ENCODE assay signal across 9 cellular contexts in the genomic region with DNA sequence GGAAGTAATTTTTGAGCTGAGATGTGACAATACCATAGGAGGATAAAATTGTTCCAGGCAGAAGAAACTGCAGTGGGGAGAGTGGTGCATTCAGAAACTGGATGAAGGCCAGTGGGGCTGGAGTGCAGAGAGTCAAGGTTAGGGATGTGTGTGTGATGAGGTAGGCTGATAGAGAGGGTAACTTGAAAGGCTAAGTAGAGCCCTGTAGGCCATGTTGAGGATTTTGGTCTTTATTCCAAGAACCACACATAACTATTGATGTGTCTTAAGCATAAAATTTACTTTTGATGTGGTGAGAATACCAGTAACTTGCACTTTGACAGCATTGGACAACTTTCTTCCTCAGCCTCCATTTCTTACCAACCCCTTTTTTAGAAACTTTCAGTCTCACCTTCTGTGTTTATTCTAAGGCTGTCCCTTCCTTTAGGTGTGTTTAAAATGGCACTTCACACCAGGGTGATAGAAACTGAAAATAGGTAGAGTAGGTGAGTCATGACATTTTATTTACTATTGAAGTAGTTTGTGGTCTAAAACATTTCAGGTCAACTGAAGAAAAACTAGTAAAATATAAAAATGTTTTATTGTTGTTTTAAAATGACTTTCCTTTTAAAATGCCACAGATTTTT. TPM values are rescaled to one million over a fixed set of nuclear protein-coding genes. Genes with fewer than 3 reads are reported as not detected.
DNase-seq lines count a peak whose midpoint lies in the region; ATAC-seq and TF ChIP-seq lines count a peak whose summit lies in the region.
"Had no signal": no experiment of that assay in that cellular context is flagged by ENCODE, and none has a peak within 500 bp of the region (broad histone marks: within the 10 kb centered on the region; RNA-seq: fewer than 3 reads in every experiment).

No MANE protein-coding gene starts in this region.

- H3K36me3 Mint-ChIP-seq in activated naive CD8-positive, alpha-beta T cell treated with anti-CD3 and anti-CD28 coated beads, Interleukin-2, amount 10 ng/mL, durations not matched to agents 7 days and 5 days = peaks cover 6% of the 10 kb centered on the region

- H3K4me3 ChIP-seq in BE2C (ENCODE audit: low read depth, low read length) = no peak overlapping the region

- H3K9me3 ChIP-seq in BE2C = no peaks in the 10 kb centered on the region

- H3K27me3 Mint-ChIP-seq in activated naive CD8-positive, alpha-beta T cell treated with anti-CD3 and anti-CD28 coated beads, Interleukin-2, amount 10 ng/mL, durations not matched to agents 7 days and 5 days = no peaks in the 10 kb centered on the region

- H3K4me3 Mint-ChIP-seq in activated naive CD8-positive, alpha-beta T cell treated with anti-CD3 and anti-CD28 coated beads, Interleukin-2, amount 10 ng/mL, durations not matched to agents 7 days and 5 days = peak overlapping the region; percentile 26

- peak; percentile 96 for ATAC-seq in GM18498 (IDR thresholded peaks at IDR 0.05; ENCODE audit: unreplicated experiment)
- peak; percentile 89 for ATAC-seq in GM19438 (IDR thresholded peaks at IDR 0.05; ENCODE audit: low read depth, unreplicated experiment)
- peak; percentile 96 for ATAC-seq in HG03064 (IDR thresholded peaks at IDR 0.05; ENCODE audit: low read depth, unreplicated experiment)
- ATAC-seq in activated naive CD8-positive, alpha-beta T cell treated with anti-CD3 and anti-CD28 coated beads, Interleukin-2, amount 10 ng/mL, durations not matched to agents 7 days and 5 days (ENCODE audit: low read depth) = peak; percentile 90

- H3K4me1 Mint-ChIP-seq in activated naive CD8-positive, alpha-beta T cell treated with anti-CD3 and anti-CD28 coated beads, Interleukin-2, amount 10 ng/mL, durations not matched to agents 7 days and 5 days = peaks cover 21% of the 10 kb centered on the region

- peaks cover 4% of the 10 kb centered on the region for H3K9me3 Mint-ChIP-seq in activated naive CD8-positive, alpha-beta T cell treated with anti-CD3 and anti-CD28 coated beads, Interleukin-2, amount 10 ng/mL, durations not matched to agents 7 days and 5 days

- H3K36me3 ChIP-seq in BE2C = no peaks in the 10 kb centered on the region

- DNase-seq in activated naive CD8-positive, alpha-beta T cell treated with anti-CD3 and anti-CD28 coated beads, Interleukin-2, amount 10 ng/mL, durations not matched to agents 7 days and 5 days = no peak
- no peak for DNase-seq in hippocampal formation (lab: John Stamatoyannopoulos, UW)
- DNase-seq in NCI-H1092 (lab: John Stamatoyannopoulos, UW) = no peak
- DNase-seq in BE2C = no peak
- DNase-seq in activated naive CD4-positive, alpha-beta T cell treated with Interleukin-2 at 50 U/mL for 16 hours = no peak
- DNase-seq: NCI-H2081 treated with DMSO at 0.1 percent for 48 hours had no signal

- TF ChIP-seq CTCF in BE2C (IDR thresholded peaks at IDR 0.05; ENCODE audit: low read depth, low read length) = no peak

- peak overlapping the region; percentile 31 for H3K27ac Mint-ChIP-seq in activated naive CD8-positive, alpha-beta T cell treated with anti-CD3 and anti-CD28 coated beads, Interleukin-2, amount 10 ng/mL, durations not matched to agents 7 days and 5 days

- no peaks in the 10 kb centered on the region for H3K4me1 ChIP-seq in BE2C

- H3K27me3 ChIP-seq in BE2C = no peaks in the 10 kb centered on the region

- POLR2A ChIA-PET in activated naive CD8-positive, alpha-beta T cell treated with anti-CD3 and anti-CD28 coated beads, Interleukin-2, amount 10 ng/mL, durations not matched to agents 7 days and 5 days (lab: Charles Lee) = no interaction called here

RNA-seq across cellular contexts. Expression of a gene that starts 22.6 kb away (rescaled TPM):
- total RNA-seq in activated naive CD8-positive, alpha-beta T cell treated with anti-CD3 and anti-CD28 coated beads, Interleukin-2, amount 10 ng/mL, durations not matched to agents 7 days and 5 days = 10 to 100 TPM; 11.4 to 12.7 TPM
- 50.5 TPM for polyA plus RNA-seq in BE2C (2012; ENCODE audit: insufficient read depth, insufficient read length, low read depth)
